7 cellular contexts compared by ENCODE assay signal in the genomic region with DNA sequence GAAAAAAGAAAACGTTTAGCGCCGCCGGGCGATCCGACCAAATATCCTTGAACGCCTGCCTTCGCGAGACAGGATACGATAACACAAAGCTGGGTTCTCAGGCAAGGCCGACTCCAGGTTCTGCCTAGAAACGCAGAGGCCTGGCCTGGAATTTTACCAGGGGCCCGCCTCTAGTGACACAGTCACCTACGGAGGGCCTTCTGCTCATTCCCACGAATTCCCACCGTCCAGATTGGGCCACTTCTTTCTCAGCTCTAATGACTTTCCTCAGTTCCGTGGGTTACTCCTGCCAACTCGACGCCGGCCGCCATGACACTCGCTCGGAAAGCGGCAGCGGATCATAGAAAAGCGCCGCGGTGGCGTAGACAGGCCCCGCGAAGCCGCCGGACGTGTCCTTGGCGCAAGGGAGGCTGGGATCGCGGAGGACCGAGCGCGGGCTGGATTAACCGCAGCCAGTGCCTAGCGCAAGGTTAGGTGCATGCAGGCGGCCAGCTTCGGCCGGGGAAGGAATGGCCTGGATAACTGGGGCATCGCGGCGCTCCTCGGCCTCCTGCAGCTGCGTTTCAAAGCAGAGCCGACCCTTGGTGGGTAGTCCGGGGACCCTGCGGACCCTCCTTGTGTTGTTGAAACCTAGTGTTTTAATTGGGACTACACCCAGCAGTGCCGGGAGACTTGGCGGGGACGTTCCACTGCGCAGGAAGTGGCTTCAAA. TPM values are rescaled to one million over a fixed set of nuclear protein-coding genes. Genes with fewer than 3 reads are reported as not detected.
DNase-seq lines count a peak whose midpoint lies in the region; ATAC-seq and TF ChIP-seq lines count a peak whose summit lies in the region.

A gene (minus strand): TSS at position 340 of the 711 bp plus-strand sequence. CDS start 374 bp downstream, outside the sequence.

- peak; percentile 96 for TF ChIP-seq POLR2A in GM18505 (IDR thresholded peaks at IDR 0.05; ENCODE audit: borderline replicate concordance, extremely low read depth, insufficient read depth, insufficient read length)

- no peaks in the 10 kb centered on the region for H3K36me3 ChIP-seq in hepatocyte (replicated peaks; ENCODE audit: insufficient read depth, low read depth)

- no peaks in the 10 kb centered on the region for H3K9me2 ChIP-seq in hepatocyte (replicated peaks; ENCODE audit: insufficient read depth)

- peak within 1 kb of the TSS; percentile 99 for H3K27ac ChIP-seq in hepatocyte

- H3K79me2 ChIP-seq in hepatocyte, result peaks cover 57% of the 10 kb centered on the region

- peaks cover 30% of the 10 kb centered on the region for H3K4me1 ChIP-seq in hepatocyte (ENCODE audit: insufficient read depth)

- H3K4me2 ChIP-seq in hepatocyte, result peak within 1 kb of the TSS; percentile 86

- no peaks in the 10 kb centered on the region for H3K27me3 ChIP-seq in hepatocyte

- H2AFZ ChIP-seq in hepatocyte, result peak within 1 kb of the TSS; percentile 91

- ATAC-seq in GM18505 (IDR thresholded peaks at IDR 0.05; ENCODE audit: unreplicated experiment), result peak; percentile 95
- ATAC-seq in HG02970 (IDR thresholded peaks at IDR 0.05; ENCODE audit: low FRiP score, unreplicated experiment), result peak; percentile 98

- 1% methylated on average over 57 of the region's 57 CpGs for WGBS in hepatocyte (ENCODE audit: low lambda C conversion rate, missing lambda C conversion rate)

- H4K20me1 ChIP-seq in hepatocyte (ENCODE audit: insufficient read depth, poor library complexity, severe bottlenecking), result peaks cover 28% of the 10 kb centered on the region

- peak within 1 kb of the TSS; percentile 88 for H3K4me3 ChIP-seq in astrocyte of the cerebellum (ENCODE audit: low read depth, low read length)
- H3K4me3 ChIP-seq in hepatocyte, result peak within 1 kb of the TSS; percentile 57

- H3K9me3 ChIP-seq in hepatocyte (ENCODE audit: low read depth), result no peaks in the 10 kb centered on the region

- TF ChIP-seq CTCF in astrocyte of the cerebellum (IDR thresholded peaks at IDR 0.05; ENCODE audit: low read depth, low read length, missing control alignments) (no peak), hepatocyte (IDR thresholded peaks at IDR 0.05; ENCODE audit: poor library complexity) (no peak)

- DNase-seq in NCI-H1930 (lab: John Stamatoyannopoulos, UW) (peak; percentile 85 to 89), T-helper 9 cell (peak; percentile 92), astrocyte of the cerebellum (ENCODE audit: low read depth) (peak; percentile 82), hepatocyte (ENCODE audit: low spot score) (peak; percentile 95), retina (peak; percentile 96)

- in situ Hi-C loops in astrocyte of the cerebellum (cut with HindIII; ENCODE audit: low sequenced_read_pairs), result no loop called here

RNA-seq across cellular contexts. Expression of the gene that starts here (rescaled TPM):
- total RNA-seq in hepatocyte, result 44.7 and 50.5 TPM in 2 replicates
- 39.2 TPM in 2 replicates for polyA plus RNA-seq in hepatocyte

Comparison
In these comparisons a context has a peak if more than half of its experiments do, and no peak if none do; other contexts are left out.
1. Peak in every context shown above with its lines: DNase-seq, ATAC-seq, H3K4me3 ChIP-seq and H3K27ac ChIP-seq.